Comparison of ENCODE assay signal across 18 cellular contexts in genomic region chr4:143391261-143391660, GRCh38. TPM values are rescaled to one million over a fixed set of nuclear protein-coding genes. Genes with fewer than 3 reads are reported as not detected.
DNase-seq lines count a peak whose midpoint lies in the region; ATAC-seq and TF ChIP-seq lines count a peak whose summit lies in the region.
"Had no signal": no experiment of that assay in that cellular context is flagged by ENCODE, and none has a peak within 500 bp of the region (broad histone marks: within the 10 kb centered on the region; RNA-seq: fewer than 3 reads in every experiment).

No MANE protein-coding gene starts in this region.

- H3K27me3 ChIP-seq in hepatocyte: no peaks in the 10 kb centered on the region
- H3K27me3 ChIP-seq in gastrocnemius medialis: no peaks in the 10 kb centered on the region
- H3K27me3 ChIP-seq in breast epithelium: no peaks in the 10 kb centered on the region
- H3K27me3 ChIP-seq in mammary epithelial cell (ENCODE audit: insufficient read depth, low read length): no peaks in the 10 kb centered on the region

- no peak for TF ChIP-seq POLR2A in gastrocnemius medialis (IDR thresholded peaks at IDR 0.05)
- TF ChIP-seq POLR2A in breast epithelium (IDR thresholded peaks at IDR 0.05): no peak

- H3K36me3 ChIP-seq in hepatocyte (replicated peaks; ENCODE audit: insufficient read depth, low read depth) (no peaks in the 10 kb centered on the region), gastrocnemius medialis (no peaks in the 10 kb centered on the region), breast epithelium (no peaks in the 10 kb centered on the region), mammary epithelial cell (ENCODE audit: insufficient read depth, low read length) (no peaks in the 10 kb centered on the region)

- ATAC-seq in gastrocnemius medialis: no peak

- peak overlapping the region; percentile 4 for H3K27ac ChIP-seq in hepatocyte
- H3K27ac ChIP-seq in gastrocnemius medialis: peak overlapping the region; percentile 66 to 83 (median 73)
- no peak overlapping the region for H3K27ac ChIP-seq in breast epithelium
- no peak overlapping the region for H3K27ac ChIP-seq in mammary epithelial cell (ENCODE audit: insufficient read depth, low read depth, low read length)
- H3K27ac ChIP-seq: skin epidermis had no signal

- no peak overlapping the region for H3K9ac ChIP-seq in mammary epithelial cell (ENCODE audit: insufficient read depth, low read length)

- H3K4me2 ChIP-seq in hepatocyte (peak overlapping the region; percentile 24), mammary epithelial cell (ENCODE audit: insufficient read depth, low read depth, low read length) (no peak overlapping the region)

- intact Hi-C loops in gastrocnemius medialis (cut with DNase I; ENCODE audit: low total_unique reads): no loop called here
- intact Hi-C loops in breast epithelium (cut with DNase I; ENCODE audit: low total_unique reads): no loop called here
- intact Hi-C loops in mammary epithelial cell (cut with micrococcal nuclease): no loop called here

- DNase-seq in DMS 273 treated with DMSO at 0.1 percent for 48 hours (lab: John Stamatoyannopoulos, UW): peak; percentile 69
- DNase-seq in NCI-H82 (lab: John Stamatoyannopoulos, UW): peak; percentile 64
- DNase-seq in hepatocyte (ENCODE audit: low spot score): no peak
- DNase-seq in gastrocnemius medialis: no peak
- DNase-seq in occipital lobe (lab: John Stamatoyannopoulos, UW): no peak
- no peak for DNase-seq in breast epithelium (ENCODE audit: low spot score in 2 of 2)
- DNase-seq in activated gamma-delta T cell (lab: John Stamatoyannopoulos, UW): no peak
- no peak for DNase-seq in mammary epithelial cell
- DNase-seq: activated CD4-positive, CD25-positive, alpha-beta regulatory T cell treated with anti-CD3 and anti-CD28 coated beads, Interleukin-2, amount 50 U/mL, for 72 hours; activated naive CD4-positive, alpha-beta T cell; erythroblast; MV-4-11; NCI-H2029; NCI-H446 treated with DMSO at 0.1 percent for 48 hours; stimulated activated CD4-positive, alpha-beta T cell treated with anti-CD3 and anti-CD28 coated beads, Interleukin-4, amount 100 ng/mL, for 24 hours; T-helper 9 cell had no signal

- BruUV-seq in mammary epithelial cell (replicated peaks; lab: Mats Ljungman, UMichigan): no TSS peak

- CTCF ChIA-PET in mammary epithelial cell (lab: Charles Lee; ENCODE audit: low non-redundant PET): no interaction called here

- H3K4me1 ChIP-seq in hepatocyte (ENCODE audit: insufficient read depth): peaks cover 41% of the 10 kb centered on the region
- peaks cover 71 to 87% of the 10 kb centered on the region in 2 donors for H3K4me1 ChIP-seq in gastrocnemius medialis
- peaks cover 5 to 9% of the 10 kb centered on the region in 2 donors for H3K4me1 ChIP-seq in breast epithelium
- H3K4me1 ChIP-seq in mammary epithelial cell (ENCODE audit: insufficient read depth, low read length): peaks cover 19% of the 10 kb centered on the region

- WGBS in hepatocyte (ENCODE audit: low lambda C conversion rate, missing lambda C conversion rate): 58% methylated on average over 3 of the region's 3 CpGs
- 100% methylated on average over 3 of the region's 3 CpGs for WGBS in mammary epithelial cell (ENCODE audit: low coverage, missing lambda C conversion rate)

- H2AFZ ChIP-seq in hepatocyte (no peak overlapping the region), mammary epithelial cell (ENCODE audit: low read depth, low read length) (no peak overlapping the region)

- no peaks in the 10 kb centered on the region for H3K9me2 ChIP-seq in hepatocyte (replicated peaks; ENCODE audit: insufficient read depth)

- TF ChIP-seq CTCF in hepatocyte (IDR thresholded peaks at IDR 0.05; ENCODE audit: poor library complexity) (no peak), gastrocnemius medialis (IDR thresholded peaks at IDR 0.05 in 4 of 5, conservative IDR thresholded peaks at IDR 0.05 in 1 of 5) (no peak), breast epithelium (IDR thresholded peaks at IDR 0.05) (no peak), mammary epithelial cell (conservative IDR thresholded peaks at IDR 0.05 in 1 of 2, IDR thresholded peaks at IDR 0.05 in 1 of 2; ENCODE audit: extremely low read depth in 1 of 2, insufficient read depth in 1 of 2, low read depth in 1 of 2, low read length in 2 of 2) (no peak)

- in situ Hi-C loops in gastrocnemius medialis (cut with MboI; ENCODE audit: low sequenced_read_pairs in 4 of 4) (no loop called here), mammary epithelial cell (cut with MboI; ENCODE audit: low sequenced_read_pairs in 2 of 2) (no loop called here)

- H3K4me3 ChIP-seq in hepatocyte: no peak overlapping the region
- H3K4me3 ChIP-seq in gastrocnemius medialis: no peak overlapping the region
- H3K4me3 ChIP-seq in breast epithelium: no peak overlapping the region
- no peak overlapping the region for H3K4me3 ChIP-seq in mammary epithelial cell (replicated peaks in 1 of 3; ENCODE audit: insufficient read depth in 1 of 3, low read depth in 2 of 3, low read length in 3 of 3)
- H3K4me3 ChIP-seq: K562, skin epidermis had no signal

- H3K79me2 ChIP-seq in hepatocyte (peaks cover 83% of the 10 kb centered on the region), mammary epithelial cell (ENCODE audit: insufficient read depth, low read length) (peaks cover 47% of the 10 kb centered on the region)

- H4K20me1 ChIP-seq in hepatocyte (ENCODE audit: insufficient read depth, poor library complexity, severe bottlenecking) (no peaks in the 10 kb centered on the region), mammary epithelial cell (ENCODE audit: insufficient read depth, low read length) (no peaks in the 10 kb centered on the region)

- dilution Hi-C loops in mammary epithelial cell (cut with HindIII; ENCODE audit: low sequenced_read_pairs): no loop called here

- H3K9me3 ChIP-seq in hepatocyte (ENCODE audit: low read depth) (no peaks in the 10 kb centered on the region), gastrocnemius medialis (no peaks in the 10 kb centered on the region), breast epithelium (no peaks in the 10 kb centered on the region), mammary epithelial cell (replicated peaks; ENCODE audit: insufficient read depth, low read length) (no peaks in the 10 kb centered on the region)

RNA-seq across cellular contexts. Expression of gene GAB1, which starts 54.6 kb away (rescaled TPM):
- 30.7 and 37.5 TPM in 2 replicates for total RNA-seq in hepatocyte
- polyA plus RNA-seq in hepatocyte: 6.0 and 10.9 TPM in 2 replicates
- total RNA-seq in gastrocnemius medialis: 10 to 100 TPM; 11.4 to 27.9 (median 26.6) TPM
- total RNA-seq in occipital lobe: 25.9 TPM
- 10 to 100 TPM; 24.8 to 67.5 (median 38.7) TPM for total RNA-seq in breast epithelium
- total RNA-seq in mammary epithelial cell: 10 to 100 TPM; 20.5 to 20.7 TPM
- 9.1 TPM for polyA plus RNA-seq in mammary epithelial cell
- polyA minus RNA-seq in mammary epithelial cell: 67.3 TPM

Comparison
In these comparisons a context has a peak if more than half of its experiments do, and no peak if none do; other contexts are left out.
1. DNase-seq: peak in DMS 273 treated with DMSO at 0.1 percent for 48 hours (single experiment) and NCI-H82 (single experiment); none in hepatocyte (single experiment), gastrocnemius medialis (0 of 2), occipital lobe (single experiment), breast epithelium (0 of 2), activated gamma-delta T cell (single experiment) and mammary epithelial cell (single experiment).
2. H3K27ac ChIP-seq: peak in hepatocyte (single experiment) and gastrocnemius medialis (4 of 4); none in breast epithelium (0 of 2) and mammary epithelial cell (single experiment).